Comparison of ENCODE assay signal across 9 cellular contexts in the genomic region with DNA sequence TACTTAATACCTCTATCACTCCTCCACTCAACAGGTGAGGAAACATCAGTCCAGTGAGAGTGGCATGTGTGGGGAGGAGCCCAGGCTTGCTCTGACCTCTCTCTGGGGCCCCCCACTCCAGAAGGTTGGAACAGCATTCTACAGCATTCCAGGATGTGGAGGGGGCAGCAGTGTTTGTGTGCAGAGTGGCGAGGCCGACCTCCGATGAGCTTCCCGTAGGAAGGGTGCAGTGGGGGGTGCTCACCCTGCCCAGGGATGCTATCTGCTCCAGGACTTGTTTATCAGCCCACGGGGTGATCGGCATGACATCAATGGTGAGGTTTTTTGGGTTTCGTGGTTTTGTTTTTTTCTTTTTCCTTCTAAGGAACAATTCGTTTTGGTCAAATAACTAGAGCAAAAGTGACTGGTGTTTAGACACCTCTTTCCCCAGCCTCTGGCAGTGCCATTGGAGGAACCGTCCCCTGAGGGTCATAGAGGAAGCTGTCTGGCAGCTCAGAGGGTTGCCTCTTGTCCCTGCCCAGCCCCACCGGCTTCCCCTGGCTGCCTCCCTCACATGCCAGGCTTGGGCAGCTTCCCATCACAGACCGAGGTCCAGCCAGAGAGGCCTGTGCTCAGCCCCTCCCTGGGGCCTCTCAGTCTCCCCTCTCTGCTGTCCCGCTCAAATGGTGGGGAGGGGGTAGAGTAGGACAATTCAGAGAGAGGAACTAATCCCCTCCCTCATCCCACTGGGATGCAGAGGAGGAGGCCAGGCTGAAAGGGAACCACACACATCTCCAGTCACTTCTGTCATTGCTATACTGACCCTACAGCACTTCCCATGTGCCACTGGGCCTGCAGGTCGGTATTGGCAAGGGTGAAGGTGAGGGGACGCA.
A peak's percentile ranks its signal among the peaks of the same experiment; 100 is the strongest.
DNase-seq lines count a peak whose midpoint lies in the region; ATAC-seq and TF ChIP-seq lines count a peak whose summit lies in the region.
"Had no signal": no experiment of that assay in that cellular context is flagged by ENCODE, and none has a peak within 500 bp of the region (broad histone marks: within the 10 kb centered on the region; RNA-seq: fewer than 3 reads in every experiment).

No MANE protein-coding gene starts in this region.

- H3K36me3 Mint-ChIP-seq in CD4-positive, alpha-beta T cell (ENCODE audit: low read depth) = no peaks in the 10 kb centered on the region
- H3K36me3 Mint-ChIP-seq in neural progenitor cell = no peaks in the 10 kb centered on the region

- no peaks in the 10 kb centered on the region for H3F3A ChIP-seq in neural progenitor cell (ENCODE audit: low read depth)

- no peak for TF ChIP-seq CTCF in CD4-positive, alpha-beta T cell (IDR thresholded peaks at IDR 0.05)
- TF ChIP-seq CTCF in neural progenitor cell (IDR thresholded peaks at IDR 0.05) = no peak

- no peaks in the 10 kb centered on the region for H3K27me3 ChIP-seq in CD4-positive, alpha-beta T cell (ENCODE audit: control insufficient read depth, insufficient read depth, low read length)
- H3K27me3 ChIP-seq in duodenal mucosa (ENCODE audit: control insufficient read depth in 1 of 2, insufficient read depth in 2 of 2, low read length in 2 of 2) (no peaks in the 10 kb centered on the region), neural progenitor cell (no peaks in the 10 kb centered on the region)

- no peak overlapping the region for H2AFZ ChIP-seq in neural progenitor cell (replicated peaks)

- no peaks in the 10 kb centered on the region for H3K9me3 Mint-ChIP-seq in CD4-positive, alpha-beta T cell
- H3K9me3 Mint-ChIP-seq in neural progenitor cell = no peaks in the 10 kb centered on the region

- CTCF ChIA-PET in CD4-positive, alpha-beta T cell (lab: Charles Lee) = interaction anchor here (1.2 to 15.6 kb wide), 4 partner anchors 14 to 94 kb away, joined by 3 to 303 read pairs (median 3); partner anchors contain the start of gene ZFP36L2

- ATAC-seq in CD4-positive, alpha-beta T cell (ENCODE audit: poor library complexity) = no peak
- no peak for ATAC-seq in GM21526 (IDR thresholded peaks at IDR 0.05; ENCODE audit: low FRiP score, unreplicated experiment)

- peak overlapping the region; percentile 48 to 76 for H3K9ac ChIP-seq in duodenal mucosa (ENCODE audit: low read depth in 1 of 2, low read length in 2 of 2)
- no peak overlapping the region for H3K9ac ChIP-seq in neural progenitor cell

- peak overlapping the region; percentile 99 for H3K27ac Mint-ChIP-seq in CD4-positive, alpha-beta T cell
- H3K27ac Mint-ChIP-seq in neural progenitor cell = peak overlapping the region; percentile 60

- no peaks in the 10 kb centered on the region for H3K9me3 ChIP-seq in CD4-positive, alpha-beta T cell (ENCODE audit: control insufficient read depth, low read length)
- H3K9me3 ChIP-seq in duodenal mucosa (ENCODE audit: control insufficient read depth in 1 of 2, low read length in 2 of 2) = no peaks in the 10 kb centered on the region
- no peaks in the 10 kb centered on the region for H3K9me3 ChIP-seq in neural progenitor cell (ENCODE audit: low read depth)

- H3K4me1 Mint-ChIP-seq in CD4-positive, alpha-beta T cell (ENCODE audit: low read depth) = peaks cover 85% of the 10 kb centered on the region
- peaks cover 38% of the 10 kb centered on the region for H3K4me1 Mint-ChIP-seq in neural progenitor cell

- no peaks in the 10 kb centered on the region for H3K79me2 ChIP-seq in neural progenitor cell (ENCODE audit: low read depth)

- no peaks in the 10 kb centered on the region for H4K20me1 ChIP-seq in neural progenitor cell (ENCODE audit: low read depth)

- H3K4me3 Mint-ChIP-seq in CD4-positive, alpha-beta T cell = peak overlapping the region; percentile 20
- H3K4me3 Mint-ChIP-seq in neural progenitor cell = no peak overlapping the region

- H3K27ac ChIP-seq in CD4-positive, alpha-beta T cell (ENCODE audit: low read depth, low read length) = peak overlapping the region; percentile 96
- peak overlapping the region; percentile 63 for H3K27ac ChIP-seq in duodenal mucosa (ENCODE audit: low read depth, low read length)
- H3K27ac ChIP-seq in neural progenitor cell = no peak overlapping the region

- H3K4me1 ChIP-seq in duodenal mucosa (ENCODE audit: control insufficient read depth in 1 of 2, insufficient read depth in 2 of 2, low read length in 2 of 2) (peaks cover 70 to 71% of the 10 kb centered on the region in 2 donors), neural progenitor cell (peaks cover 12% of the 10 kb centered on the region)

- intact Hi-C loops in CD4-positive, alpha-beta T cell (cut with DNase I, micrococcal nuclease) = loop anchor here (2.0 to 10.0 kb wide), 9 partner anchors 39 to 412 kb away; no protein-coding TSS in a partner anchor

- H3K27me3 Mint-ChIP-seq in CD4-positive, alpha-beta T cell = no peaks in the 10 kb centered on the region
- peaks cover 7% of the 10 kb centered on the region for H3K27me3 Mint-ChIP-seq in neural progenitor cell (ENCODE audit: insufficient read depth, low read depth)

- H3K4me2 ChIP-seq in neural progenitor cell = no peak overlapping the region

- H3K36me3 ChIP-seq in duodenal mucosa (ENCODE audit: control insufficient read depth in 1 of 2, insufficient read depth in 2 of 2, low read length in 2 of 2) (no peaks in the 10 kb centered on the region), neural progenitor cell (no peaks in the 10 kb centered on the region)

- DNase-seq in CD4-positive, alpha-beta T cell = peak in 2 of 10 experiments; percentile 32 to 43
- peak; percentile 41 for DNase-seq in OCI-M1 (lab: John Stamatoyannopoulos, UW)
- no peak for DNase-seq in neural progenitor cell (ENCODE audit: low spot score)
- no peak for DNase-seq in dedifferentiated amniotic fluid mesenchymal stem cell (ENCODE audit: extremely low spot score)
- DNase-seq in NCI-H1436 treated with DMSO at 0.1 percent for 48 hours (lab: John Stamatoyannopoulos, UW) = no peak
- DNase-seq in amniotic stem cell (lab: John Stamatoyannopoulos, UW) = no peak

- H3K4me3 ChIP-seq in duodenal mucosa (ENCODE audit: low read depth in 1 of 2, low read length in 2 of 2) (peak overlapping the region; percentile 2 to 31), neural progenitor cell (no peak overlapping the region)
- H3K4me3 ChIP-seq: lung had no signal

- POLR2A ChIA-PET in CD4-positive, alpha-beta T cell (lab: Charles Lee) = interaction anchor here (1.2 to 32.8 kb wide), 5 partner anchors 45 to 91 kb away, joined by 3 to 1478 read pairs (median 9); partner anchors contain the start of gene ZFP36L2
